Comparison of ENCODE assay signal across 31 cellular contexts in the genomic region with DNA sequence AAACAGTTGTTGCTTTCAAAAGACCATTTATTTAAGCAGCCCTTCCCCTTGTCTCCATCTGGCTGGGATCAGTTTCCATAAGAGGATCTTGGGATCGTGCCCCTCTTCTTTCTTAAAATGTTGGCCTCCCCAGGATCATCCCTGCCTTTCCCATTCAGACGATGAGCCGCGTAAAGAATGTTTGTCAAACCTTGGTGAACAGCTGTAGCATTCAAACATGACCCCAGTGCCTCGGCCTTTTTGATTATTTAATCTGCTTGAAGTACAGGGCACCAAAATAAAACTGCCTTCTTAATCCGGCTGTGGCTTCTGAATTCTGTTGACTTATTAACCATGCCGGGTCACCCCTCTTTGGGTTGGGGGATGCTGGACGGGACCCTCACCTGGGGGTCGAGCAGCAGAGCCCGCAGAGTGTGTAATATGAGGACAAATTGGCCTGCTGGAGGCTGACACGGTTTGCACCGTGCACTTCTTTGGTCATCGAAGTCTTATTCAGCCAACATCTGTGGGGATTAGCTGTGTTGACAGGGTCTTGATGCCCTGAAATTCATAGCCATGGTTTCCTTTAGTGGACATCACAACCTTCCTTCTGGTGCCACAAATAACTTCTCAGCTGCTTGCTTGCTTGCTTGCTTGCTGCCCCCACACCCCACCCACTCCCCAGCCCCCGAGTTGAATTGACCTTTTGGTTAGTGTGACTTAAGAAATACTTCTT. TPM values are rescaled to one million over a fixed set of nuclear protein-coding genes. Genes with fewer than 3 reads are reported as not detected.
"Had no signal": no experiment of that assay in that cellular context is flagged by ENCODE, and none has a peak within 500 bp of the region (broad histone marks: within the 10 kb centered on the region; RNA-seq: fewer than 3 reads in every experiment).

A gene (minus strand): TSS at position 4 of the 715 bp plus-strand sequence. CDS start 148 bp downstream, outside the sequence.

- H3K27ac ChIP-seq: heart left ventricle, left lung, neutrophil, right lobe of liver, suprapubic skin, tibial artery, upper lobe of right lung had no signal

- H3K27ac Mint-ChIP-seq: activated naive CD8-positive, alpha-beta T cell; activated T-cell treated with anti-CD3 and anti-CD28 coated beads, Interleukin-2, amount 50 U/mL, for 72 hours; effector memory CD8-positive, alpha-beta T cell; mesothelial cell of epicardium; naive thymus-derived CD8-positive, alpha-beta T cell; T-helper 2 cell treated with Interferon-gamma antibody and Interleukin-4, amounts not matched to agents 5 μg/mL and 100 μg/mL, for 36 hours had no signal

- H3K9me3 Mint-ChIP-seq: mesothelial cell of epicardium; T-helper 2 cell treated with Interferon-gamma antibody and Interleukin-4, amounts not matched to agents 5 μg/mL and 100 μg/mL, for 36 hours had no signal

- H3K27me3 ChIP-seq: heart left ventricle, left lung, neutrophil, right lobe of liver, suprapubic skin, tibial artery, upper lobe of right lung had no signal

- DNase-seq: activated CD4-positive, alpha-beta T cell treated with anti-CD3 and anti-CD28 coated beads for 4 hours; activated CD4-positive, alpha-beta T cell treated with anti-CD3 and anti-CD28 coated beads, Interleukin-2, amount 50 U/mL, for 4 hours; activated naive CD4-positive, alpha-beta T cell; activated T-cell treated with anti-CD3 and anti-CD28 coated beads for 4 hours; activated T-cell treated with anti-CD3 and anti-CD28 coated beads, Interleukin-2, amount 50 U/mL, for 72 hours; anterior cingulate cortex; effector memory CD8-positive, alpha-beta T cell; foreskin fibroblast; heart left ventricle; left lung; naive thymus-derived CD8-positive, alpha-beta T cell; right lobe of liver; stimulated activated CD4-positive, alpha-beta T cell treated with anti-CD3 and anti-CD28 coated beads, Interleukin-1b, Interleukin-23, amount 100 ng/mL, for 48 hours; stimulated activated CD4-positive, alpha-beta T cell treated with anti-CD3 and anti-CD28 coated beads, Interleukin-4, amount 100 ng/mL, for 4 hours; stimulated activated naive CD4-positive, alpha-beta T cell; T-helper 1 cell; tibial artery; upper lobe of right lung had no signal

- H3K27me3 Mint-ChIP-seq: activated naive CD8-positive, alpha-beta T cell; effector memory CD8-positive, alpha-beta T cell had no signal

- H3K4me2 ChIP-seq: smooth muscle cell had no signal

- H3K4me3 ChIP-seq: heart left ventricle, left lung, lung, right lobe of liver, smooth muscle cell, suprapubic skin, tibial artery, upper lobe of right lung had no signal

- H3K36me3 Mint-ChIP-seq: activated naive CD8-positive, alpha-beta T cell; mesothelial cell of epicardium; naive thymus-derived CD8-positive, alpha-beta T cell had no signal

- H3K36me3 ChIP-seq: heart left ventricle, left lung, neutrophil, right lobe of liver, suprapubic skin, tibial artery, upper lobe of right lung had no signal

- H3K9me3 ChIP-seq: heart left ventricle, left lung, neutrophil, right lobe of liver, suprapubic skin, tibial artery, upper lobe of right lung had no signal

- H3K4me1 ChIP-seq: left lung, right lobe of liver, suprapubic skin, tibial artery, upper lobe of right lung had no signal

- ATAC-seq: activated T-cell treated with anti-CD3 and anti-CD28 coated beads, Interleukin-2, amount 50 U/mL, for 72 hours; effector memory CD8-positive, alpha-beta T cell; heart left ventricle; left lung; naive thymus-derived CD8-positive, alpha-beta T cell; right lobe of liver; upper lobe of right lung had no signal

- H3K4me1 Mint-ChIP-seq: naive thymus-derived CD8-positive, alpha-beta T cell had no signal

- H3K4me3 Mint-ChIP-seq: activated naive CD8-positive, alpha-beta T cell; activated T-cell treated with anti-CD3 and anti-CD28 coated beads, Interleukin-2, amount 50 U/mL, for 72 hours; effector memory CD8-positive, alpha-beta T cell; mesothelial cell of epicardium; naive thymus-derived CD8-positive, alpha-beta T cell; T-helper 2 cell treated with Interferon-gamma antibody and Interleukin-4, amounts not matched to agents 5 μg/mL and 100 μg/mL, for 36 hours had no signal

RNA-seq across cellular contexts. Expression of the gene that starts here (rescaled TPM):
- total RNA-seq: activated T-cell treated with anti-CD3 and anti-CD28 coated beads, Interleukin-2, amount 50 U/mL, for 72 hours; dermis microvascular lymphatic vessel endothelial cell; endothelial cell of umbilical vein; heart left ventricle; left lung; lung; mesothelial cell of epicardium; naive thymus-derived CD8-positive, alpha-beta T cell; osteocyte; posterior vena cava; right lobe of liver; smooth muscle cell; suprapubic skin; upper lobe of right lung had no signal
- polyA plus RNA-seq: adipose tissue; endothelial cell of umbilical vein; esophagus; heart left ventricle; lung; naive thymus-derived CD8-positive, alpha-beta T cell; smooth muscle cell had no signal
